11 cellular contexts compared by ENCODE assay signal in genomic region chr5:151140686-151141459, GRCh38. TPM values are rescaled to one million over a fixed set of nuclear protein-coding genes. Genes with fewer than 3 reads are reported as not detected.
DNase-seq lines count a peak whose midpoint lies in the region; ATAC-seq, FAIRE-seq and TF ChIP-seq lines count a peak whose summit lies in the region.
"Had no signal": no experiment of that assay in that cellular context is flagged by ENCODE, and none has a peak within 500 bp of the region (broad histone marks: within the 10 kb centered on the region; RNA-seq: fewer than 3 reads in every experiment).

No MANE protein-coding gene starts in this region.

- no peaks in the 10 kb centered on the region for H3K27me3 Mint-ChIP-seq in activated B cell treated with CpG ODN at 0.5 μM for 24 hours
- H3K27me3 Mint-ChIP-seq in mesothelial cell of epicardium (ENCODE audit: low read depth), result no peaks in the 10 kb centered on the region

- H3K4me3 Mint-ChIP-seq in activated B cell treated with CpG ODN at 0.5 μM for 24 hours (peak overlapping the region; percentile 85), mesothelial cell of epicardium (no peak overlapping the region)

- intact Hi-C loops in activated B cell treated with CpG ODN at 0.5 μM for 24 hours (cut with micrococcal nuclease) (loop anchor here (1.0 kb wide), 3 partner anchors 9 to 17 kb away; no protein-coding TSS in a partner anchor), heart right ventricle (cut with DNase I) (loop anchor here in 1 of 10 donors (10.0 kb wide), 1 partner anchor 104 kb away; no protein-coding TSS in a partner anchor)

- H3K9ac ChIP-seq in skeletal muscle tissue (ENCODE audit: low read depth in 1 of 3, low read length in 3 of 3), result peak overlapping the region; percentile 60 to 71 (median 69)

- H3K27ac ChIP-seq in heart right ventricle (peak overlapping the region in 9 of 10 donors; percentile 50 to 81 (median 77)), skeletal muscle tissue (ENCODE audit: low read depth, low read length) (peak overlapping the region; percentile 73)
- H3K27ac ChIP-seq: SK-N-MC had no signal

- H3K36me3 Mint-ChIP-seq in activated B cell treated with CpG ODN at 0.5 μM for 24 hours (ENCODE audit: low read depth) (peaks cover 88% of the 10 kb centered on the region), mesothelial cell of epicardium (peaks cover 36% of the 10 kb centered on the region)

- H3K27me3 ChIP-seq in heart right ventricle, result no peaks in the 10 kb centered on the region
- H3K27me3 ChIP-seq in skeletal muscle tissue (ENCODE audit: control insufficient read depth in 3 of 3, insufficient read depth in 3 of 3, low read length in 3 of 3), result no peaks in the 10 kb centered on the region

- TF ChIP-seq CTCF in activated B cell treated with CpG ODN at 0.5 μM for 24 hours (IDR thresholded peaks at IDR 0.05) (no peak), heart right ventricle (IDR thresholded peaks at IDR 0.05) (no peak), mesothelial cell of epicardium (IDR thresholded peaks at IDR 0.05; ENCODE audit: unreplicated experiment) (no peak)

- H3K36me3 ChIP-seq in heart right ventricle, result peaks cover 0 to 99% (median 44%) of the 10 kb centered on the region in 9 donors
- peaks cover 47 to 61% (median 52%) of the 10 kb centered on the region in 3 donors for H3K36me3 ChIP-seq in skeletal muscle tissue (ENCODE audit: control insufficient read depth in 3 of 3, insufficient read depth in 3 of 3, low read length in 3 of 3)

- H3K27ac Mint-ChIP-seq in activated B cell treated with CpG ODN at 0.5 μM for 24 hours (peak overlapping the region; percentile 93), mesothelial cell of epicardium (no peak overlapping the region)

- POLR2A ChIA-PET in activated B cell treated with CpG ODN at 0.5 μM for 24 hours (lab: Charles Lee), result interaction anchor here (0.9 to 4.7 kb wide), 14 partner anchors 8 to 731 kb away, joined by 3 to 92 read pairs (median 5); partner anchors contain the start of genes ANXA6, CCDC69, GM2A and TNIP1

- DNase-seq in GM18507 (ENCODE audit: extremely low spot score, insufficient read length, low read depth) (no peak), activated B cell treated with CpG ODN at 0.5 μM for 24 hours (no peak), heart right ventricle (no peak), mesothelial cell of epicardium (ENCODE audit: low spot score in 2 of 2, unreplicated experiment in 2 of 2) (no peak)
- DNase-seq in activated effector memory CD4-positive, alpha-beta T cell treated with Interleukin-2 at 50 U/mL for 16 hours, result no peak
- DNase-seq: Kasumi-1, NCI-H226 had no signal

- FAIRE-seq in GM18507 (lab: Jason Lieb, UNC), result peak; percentile 18

- ATAC-seq in activated B cell treated with CpG ODN at 0.5 μM for 24 hours (ENCODE audit: low read depth), result no peak
- peak in 6 of 8 donors; percentile 23 to 73 (median 51) for ATAC-seq in heart right ventricle
- no peak for ATAC-seq in HG03521 (IDR thresholded peaks at IDR 0.05; ENCODE audit: unreplicated experiment)

- peaks cover 81% of the 10 kb centered on the region for H3K4me1 Mint-ChIP-seq in activated B cell treated with CpG ODN at 0.5 μM for 24 hours
- peaks cover 11% of the 10 kb centered on the region for H3K4me1 Mint-ChIP-seq in mesothelial cell of epicardium

- 33 to 67% methylated on average over 7 of the region's 7 CpGs for WGBS in heart right ventricle, 2 donors

- peak overlapping the region in 1 of 10 donors; percentile 0 for H3K4me3 ChIP-seq in heart right ventricle
- peak overlapping the region in 2 of 3 donors; percentile 44 to 45 for H3K4me3 ChIP-seq in skeletal muscle tissue (ENCODE audit: low read length in 3 of 3)
- H3K4me3 ChIP-seq: SK-N-MC, smooth muscle cell had no signal

- CTCF ChIA-PET in activated B cell treated with CpG ODN at 0.5 μM for 24 hours (lab: Charles Lee), result interaction anchor here (0.8 to 4.1 kb wide), 11 partner anchors 9 to 99 kb away, joined by 3 to 36 read pairs (median 6); no protein-coding TSS in a partner anchor

- no peaks in the 10 kb centered on the region for H3K9me3 ChIP-seq in heart right ventricle
- no peaks in the 10 kb centered on the region for H3K9me3 ChIP-seq in skeletal muscle tissue (ENCODE audit: control insufficient read depth in 3 of 3, low read length in 3 of 3)

- H3K9me3 Mint-ChIP-seq in activated B cell treated with CpG ODN at 0.5 μM for 24 hours (no peaks in the 10 kb centered on the region), mesothelial cell of epicardium (no peaks in the 10 kb centered on the region)

- H3K4me1 ChIP-seq in heart right ventricle (peaks cover 17 to 65% (median 56%) of the 10 kb centered on the region in 9 donors), skeletal muscle tissue (ENCODE audit: control insufficient read depth in 3 of 3, insufficient read depth in 3 of 3, low read length in 3 of 3) (peaks cover 57 to 62% (median 60%) of the 10 kb centered on the region in 3 donors)

RNA-seq across cellular contexts. Expression of gene ANXA6, which starts 16.7 kb away (rescaled TPM):
- total RNA-seq in activated B cell treated with CpG ODN at 0.5 μM for 24 hours (367 and 379 TPM in 2 replicates), heart right ventricle (100 to 1,000 TPM; 182 to 275 (median 219) TPM), skeletal muscle tissue (361 TPM), mesothelial cell of epicardium (178 to 197 TPM (median 186 TPM) in 3 replicates)
- 100 to 1,000 TPM; 137 to 162 TPM for polyA plus RNA-seq in heart right ventricle

Comparison
In these comparisons a context has a peak if more than half of its experiments do, and no peak if none do; other contexts are left out.
1. ATAC-seq: peak in heart right ventricle (6 of 8); none in activated B cell treated with CpG ODN at 0.5 μM for 24 hours (single experiment) and HG03521 (single experiment).